In genomic region chr2:30765226-30765625, GRCh38 we compare ENCODE assay signal across 25 cellular contexts. TPM values are rescaled to one million over a fixed set of nuclear protein-coding genes. Genes with fewer than 3 reads are reported as not detected.
"Had no signal": no experiment of that assay in that cellular context is flagged by ENCODE, and none has a peak within 500 bp of the region (broad histone marks: within the 10 kb centered on the region; RNA-seq: fewer than 3 reads in every experiment).

No MANE protein-coding gene starts in this region.

- H3K4me3 ChIP-seq: dorsolateral prefrontal cortex, gastrocnemius medialis, lower lobe of right lung, psoas muscle, sigmoid colon, thoracic aorta, tibial nerve, upper lobe of right lung, uterus had no signal

- DNase-seq: dorsolateral prefrontal cortex; effector CD4-positive, alpha-beta T cell; foreskin fibroblast; gastrocnemius medialis; left ventricle myocardium superior; lower lobe of right lung; naive B cell; nucleus accumbens; psoas muscle; right cardiac atrium; sigmoid colon; stimulated activated CD4-positive, alpha-beta T cell treated with anti-CD3 and anti-CD28 coated beads, Interleukin-4, amount 100 ng/mL, for 4 hours; stimulated activated naive CD8-positive, alpha-beta T cell treated with anti-CD3 and anti-CD28 coated beads, Interleukin-15, Interleukin-2, amounts not matched to agents 100 U/mL and 50 U/mL, for 24 hours; upper lobe of right lung; uterus had no signal

- H3K9me3 ChIP-seq: gastrocnemius medialis, lower lobe of right lung, psoas muscle, sigmoid colon, thoracic aorta, tibial nerve, upper lobe of right lung, uterus had no signal

- H3K27me3 ChIP-seq: gastrocnemius medialis, sigmoid colon, tibial nerve, upper lobe of right lung, uterus had no signal

- FAIRE-seq: colon, keratinocyte had no signal

- H3K27ac ChIP-seq: dorsolateral prefrontal cortex, epithelial cell of prostate, gastrocnemius medialis, lower lobe of right lung, psoas muscle, sigmoid colon, thoracic aorta, tibial nerve, upper lobe of right lung, uterus had no signal

- H3K4me1 ChIP-seq: gastrocnemius medialis, lower lobe of right lung, psoas muscle, sigmoid colon, tibial nerve, upper lobe of right lung, uterus had no signal

- H3K36me3 ChIP-seq: gastrocnemius medialis, lower lobe of right lung, sigmoid colon, thoracic aorta, tibial nerve, upper lobe of right lung, uterus had no signal

RNA-seq across cellular contexts. Expression of gene CAPN13, which starts 42.0 kb away (rescaled TPM):
- total RNA-seq: glomerular endothelial cell; left ventricle myocardium superior; natural killer cell treated with Interleukin-12 subunit alpha and Interleukin-12 subunit beta and Interleukin-15 and Interleukin-18, amount 100 ng/mL, for 72 hours; neural crest cell; osteocyte; psoas muscle; right cardiac atrium; sigmoid colon; skeletal muscle tissue; tibial nerve had no signal
- polyA plus RNA-seq: keratinocyte, right cardiac atrium had no signal
